In genomic region chr15:97189152-97189551, GRCh38 we compare ENCODE assay signal across 21 cellular contexts.
A peak's percentile ranks its signal among the peaks of the same experiment; 100 is the strongest.
DNase-seq lines count a peak whose midpoint lies in the region; TF ChIP-seq lines count a peak whose summit lies in the region.
"Had no signal": no experiment of that assay in that cellular context is flagged by ENCODE, and none has a peak within 500 bp of the region (broad histone marks: within the 10 kb centered on the region; RNA-seq: fewer than 3 reads in every experiment).

No MANE protein-coding gene starts in this region.

- H3K36me3 ChIP-seq in MG63 (no peaks in the 10 kb centered on the region), brain microvascular endothelial cell (replicated peaks) (no peaks in the 10 kb centered on the region), mesenchymal stem cell (ENCODE audit: control insufficient read depth in 1 of 2, insufficient read depth in 2 of 2, low read depth in 1 of 2, low read length in 2 of 2) (no peaks in the 10 kb centered on the region), neuronal stem cell (replicated peaks in 1 of 2; ENCODE audit: control insufficient read depth in 2 of 2, insufficient read depth in 2 of 2, low read length in 2 of 2) (no peaks in the 10 kb centered on the region)
- H3K36me3 ChIP-seq: HAP-1 had no signal

- H4K8ac ChIP-seq in mesenchymal stem cell (ENCODE audit: low read length): no peak overlapping the region
- H4K8ac ChIP-seq in neuronal stem cell (ENCODE audit: low read depth, low read length): no peak overlapping the region

- no peak overlapping the region for H3K14ac ChIP-seq in mesenchymal stem cell (ENCODE audit: low read length in 2 of 2)
- no peak overlapping the region for H3K14ac ChIP-seq in neuronal stem cell (ENCODE audit: low read length)

- H3K79me1 ChIP-seq in mesenchymal stem cell (replicated peaks; ENCODE audit: low read length, poor library complexity, severe bottlenecking) (no peaks in the 10 kb centered on the region), neuronal stem cell (ENCODE audit: low read depth, low read length) (no peaks in the 10 kb centered on the region)

- H2BK120ac ChIP-seq in mesenchymal stem cell (ENCODE audit: low read depth, low read length) (no peak overlapping the region), neuronal stem cell (ENCODE audit: low read depth, low read length) (no peak overlapping the region)

- H3K4ac ChIP-seq in mesenchymal stem cell (ENCODE audit: low read depth in 1 of 2, low read length in 2 of 2) (no peak overlapping the region), neuronal stem cell (ENCODE audit: low read length) (no peak overlapping the region)

- no peak overlapping the region for H3K23ac ChIP-seq in mesenchymal stem cell (ENCODE audit: low read length in 2 of 2)
- H3K23ac ChIP-seq in neuronal stem cell (ENCODE audit: low read depth, low read length, poor library complexity): no peak overlapping the region

- H3K27ac ChIP-seq in brain microvascular endothelial cell (no peak overlapping the region), mesenchymal stem cell (ENCODE audit: low read length, poor library complexity, severe bottlenecking) (no peak overlapping the region), neuronal stem cell (replicated peaks; ENCODE audit: low read length) (no peak overlapping the region)
- H3K27ac ChIP-seq: 22Rv1, C4-2B had no signal

- no peak overlapping the region for H3K27ac Mint-ChIP-seq in immature natural killer cell
- H3K27ac Mint-ChIP-seq: GM23338 had no signal

- no peak overlapping the region for H3K4me2 ChIP-seq in mesenchymal stem cell (ENCODE audit: low read length, poor library complexity, severe bottlenecking)
- no peak overlapping the region for H3K4me2 ChIP-seq in neuronal stem cell (ENCODE audit: insufficient read depth, low read length, poor library complexity, severe bottlenecking)
- H3K4me2 ChIP-seq: GM23338 had no signal

- H2BK15ac ChIP-seq in mesenchymal stem cell (ENCODE audit: low read depth, poor library complexity, severe bottlenecking): no peak overlapping the region
- no peak overlapping the region for H2BK15ac ChIP-seq in neuronal stem cell (ENCODE audit: low read length)

- H4K91ac ChIP-seq in mesenchymal stem cell (ENCODE audit: low read length) (no peak overlapping the region), neuronal stem cell (ENCODE audit: low read depth, low read length, poor library complexity) (no peak overlapping the region)

- no peak for TF ChIP-seq CTCF in brain microvascular endothelial cell (IDR thresholded peaks at IDR 0.05; ENCODE audit: low read depth, low read length, missing control alignments)

- peaks cover 5% of the 10 kb centered on the region; the same call in 1 of the 2 replicates for H3K9me3 ChIP-seq in MG63
- H3K9me3 ChIP-seq in mesenchymal stem cell (ENCODE audit: control insufficient read depth, low read length): peaks cover 6% of the 10 kb centered on the region
- peaks cover 0 to 10% of the 10 kb centered on the region in 2 donors for H3K9me3 ChIP-seq in neuronal stem cell (replicated peaks in 1 of 2; ENCODE audit: control insufficient read depth in 2 of 2, insufficient read depth in 1 of 2, low read depth in 1 of 2, low read length in 2 of 2)
- H3K9me3 ChIP-seq: HAP-1 had no signal

- no peaks in the 10 kb centered on the region for H3K4me1 Mint-ChIP-seq in immature natural killer cell
- H3K4me1 Mint-ChIP-seq: GM23338 had no signal

- in situ Hi-C loops in brain microvascular endothelial cell (cut with HindIII; ENCODE audit: low pct_ligation_motif_present, low sequenced_read_pairs): no loop called here

- no peaks in the 10 kb centered on the region for H3K27me3 Mint-ChIP-seq in immature natural killer cell (ENCODE audit: low read depth in 3 of 3)

- H3K18ac ChIP-seq in mesenchymal stem cell (ENCODE audit: low read depth in 1 of 2, low read length in 2 of 2) (no peak overlapping the region), neuronal stem cell (ENCODE audit: low read length) (no peak overlapping the region)

- H2AFZ ChIP-seq in mesenchymal stem cell (ENCODE audit: low read depth, low read length): no peak overlapping the region
- no peak overlapping the region for H2AFZ ChIP-seq in neuronal stem cell (ENCODE audit: low read length)
- H2AFZ ChIP-seq: GM23338 had no signal

- DNase-seq in A172 (ENCODE audit: low spot score): peak; percentile 13
- DNase-seq in MG63: peak; percentile 30
- peak; percentile 3 for DNase-seq in brain microvascular endothelial cell
- peak; percentile 52 for DNase-seq in mesenchymal stem cell
- DNase-seq in NCI-H526 (lab: John Stamatoyannopoulos, UW): no peak
- no peak for DNase-seq in neuronal stem cell (ENCODE audit: low spot score)
- no peak for DNase-seq in middle frontal gyrus (ENCODE audit: extremely low spot score, low spot score)
- no peak for DNase-seq in immature natural killer cell
- DNase-seq: GF-D8, NCI-H1105, NCI-H146, NCI-H2029, NCI-H2227 treated with DMSO at 0.1 percent for 48 hours, NCI-H510A treated with DMSO at 0.1 percent for 48 hours, NCI-H774, Right ventricle myocardium superior had no signal

- 42% methylated on average over 3 of the region's 3 CpGs for WGBS in mesenchymal stem cell
- WGBS in neuronal stem cell (ENCODE audit: extremely low coverage in 2 of 2, insufficient read length in 2 of 2, insufficient replicate concordance in 1 of 2), 2 donors: no CpG with 5 or more reads among the region's 3 CpGs

- no peak overlapping the region for H3K4me3 Mint-ChIP-seq in immature natural killer cell
- H3K4me3 Mint-ChIP-seq: GM23338 had no signal

- H2AK5ac ChIP-seq in mesenchymal stem cell (ENCODE audit: low read length, severe bottlenecking): no peak overlapping the region
- no peak overlapping the region for H2AK5ac ChIP-seq in neuronal stem cell (ENCODE audit: low read depth, low read length)

- peaks cover 0 to 11% (median 2%) of the 10 kb centered on the region in 6 donors for H3K9me3 Mint-ChIP-seq in immature natural killer cell
- H3K9me3 Mint-ChIP-seq: GM23338 had no signal

- H3K27me3 ChIP-seq in MG63: no peaks in the 10 kb centered on the region
- H3K27me3 ChIP-seq in brain microvascular endothelial cell (replicated peaks): no peaks in the 10 kb centered on the region
- no peaks in the 10 kb centered on the region for H3K27me3 ChIP-seq in mesenchymal stem cell (ENCODE audit: control insufficient read depth in 1 of 2, insufficient read depth in 1 of 2, low read length in 2 of 2)
- H3K27me3 ChIP-seq in neuronal stem cell (ENCODE audit: control insufficient read depth in 3 of 3, insufficient read depth in 3 of 3, low read depth in 1 of 3, low read length in 3 of 3): no peaks in the 10 kb centered on the region

- H3K4me3 ChIP-seq in MG63 (no peak overlapping the region), brain microvascular endothelial cell (ENCODE audit: low read depth, low read length) (no peak overlapping the region), mesenchymal stem cell (ENCODE audit: insufficient read depth in 1 of 2, low read depth in 1 of 2, low read length in 2 of 2) (no peak overlapping the region), neuronal stem cell (ENCODE audit: low read length in 2 of 2) (no peak overlapping the region)
- H3K4me3 ChIP-seq: GM23338, HAP-1, K562 had no signal

- no peak overlapping the region for H3K9ac ChIP-seq in mesenchymal stem cell (ENCODE audit: low read length)
- no peak overlapping the region for H3K9ac ChIP-seq in neuronal stem cell (ENCODE audit: low read depth, low read length, poor library complexity)

- H3K4me1 ChIP-seq in mesenchymal stem cell (ENCODE audit: control insufficient read depth, insufficient read depth, low read depth, low read length): no peaks in the 10 kb centered on the region
- no peaks in the 10 kb centered on the region for H3K4me1 ChIP-seq in neuronal stem cell (ENCODE audit: control insufficient read depth in 2 of 2, insufficient read depth in 1 of 2, low read depth in 1 of 2, low read length in 2 of 2)
- H3K4me1 ChIP-seq: HAP-1 had no signal

- no peaks in the 10 kb centered on the region for H3K36me3 Mint-ChIP-seq in immature natural killer cell

- H2BK5ac ChIP-seq in mesenchymal stem cell (ENCODE audit: low read depth, low read length, poor library complexity, severe bottlenecking) (no peak overlapping the region), neuronal stem cell (ENCODE audit: low read length) (no peak overlapping the region)

- H2BK12ac ChIP-seq in mesenchymal stem cell (ENCODE audit: low read length in 2 of 2): no peak overlapping the region
- H2BK12ac ChIP-seq in neuronal stem cell (ENCODE audit: low read length): no peak overlapping the region

Comparison
In these comparisons a context has a peak if more than half of its experiments do, and no peak if none do; other contexts are left out.
1. DNase-seq: peak in A172 (single experiment), MG63 (single experiment), brain microvascular endothelial cell (single experiment) and mesenchymal stem cell (single experiment); none in NCI-H526 (0 of 2), neuronal stem cell (single experiment), middle frontal gyrus (single experiment) and immature natural killer cell (0 of 3).